In the genomic region with DNA sequence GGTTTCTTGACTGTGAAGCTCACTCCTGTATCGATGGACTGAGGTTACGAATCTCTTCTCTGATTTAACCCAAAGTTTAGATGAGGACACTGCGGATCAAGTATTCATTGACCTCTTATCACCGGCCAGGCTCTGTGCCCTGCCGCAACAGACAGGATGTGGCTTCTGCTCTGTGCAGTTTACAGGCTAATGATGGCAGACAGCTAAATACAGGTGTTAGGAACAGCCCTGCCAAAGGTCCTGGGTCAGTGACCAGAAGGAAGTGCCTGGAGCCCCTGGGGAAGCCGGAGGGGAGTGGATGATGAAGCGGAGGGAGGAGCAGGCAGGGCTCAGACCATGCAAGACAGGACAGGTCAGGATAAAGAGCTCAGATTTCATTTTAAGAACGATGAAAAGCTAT, we compare ENCODE assay signal across 11 cellular contexts. TPM values are rescaled to one million over a fixed set of nuclear protein-coding genes. Genes with fewer than 3 reads are reported as not detected.
A peak's percentile ranks its signal among the peaks of the same experiment; 100 is the strongest.
DNase-seq lines count a peak whose midpoint lies in the region; ATAC-seq and TF ChIP-seq lines count a peak whose summit lies in the region.
"Had no signal": no experiment of that assay in that cellular context is flagged by ENCODE, and none has a peak within 500 bp of the region (broad histone marks: within the 10 kb centered on the region; RNA-seq: fewer than 3 reads in every experiment).

No MANE protein-coding gene starts in this region.

- POLR2A ChIA-PET in CD4-positive, alpha-beta memory T cell (lab: Charles Lee; ENCODE audit: partially characterized antibody), result interaction anchor here (1.0 kb wide), 1 partner anchor 45 kb away, joined by 5 read pairs; the partner anchor contains the start of gene HAPSTR1

- H3K27ac Mint-ChIP-seq in CD4-positive, alpha-beta memory T cell, result peak overlapping the region in 5 of 7 donors; percentile 38 to 78 (median 67)
- H3K27ac Mint-ChIP-seq in chondrocyte (ENCODE audit: unreplicated experiment), result peak overlapping the region; percentile 17
- H3K27ac Mint-ChIP-seq: CD4-positive, CD25-positive, alpha-beta regulatory T cell had no signal

- no peak overlapping the region for H3K4me3 ChIP-seq in CD4-positive, alpha-beta memory T cell (ENCODE audit: low read length in 2 of 2)
- H3K4me3 ChIP-seq in SJCRH30, result no peak overlapping the region
- H3K4me3 ChIP-seq: transverse colon had no signal

- ATAC-seq in GM19467 (IDR thresholded peaks at IDR 0.05; ENCODE audit: unreplicated experiment) (peak; percentile 67), HG03432 (IDR thresholded peaks at IDR 0.05; ENCODE audit: unreplicated experiment) (peak; percentile 79), HG02571 (IDR thresholded peaks at IDR 0.05; ENCODE audit: unreplicated experiment) (no peak)

- H3K36me3 Mint-ChIP-seq in CD4-positive, alpha-beta memory T cell, result peaks cover 2 to 4% of the 10 kb centered on the region in 2 donors
- H3K36me3 Mint-ChIP-seq in chondrocyte (ENCODE audit: low read depth), result peaks cover 2% of the 10 kb centered on the region

- H3K27me3 ChIP-seq in CD4-positive, alpha-beta memory T cell (ENCODE audit: insufficient read depth, low read length), result no peaks in the 10 kb centered on the region
- no peaks in the 10 kb centered on the region for H3K27me3 ChIP-seq in SJCRH30
- H3K27me3 ChIP-seq: transverse colon had no signal

- no peak for TF ChIP-seq CTCF in chondrocyte (IDR thresholded peaks at IDR 0.05)

- H3K36me3 ChIP-seq in CD4-positive, alpha-beta memory T cell (ENCODE audit: insufficient read depth, low read length), result no peaks in the 10 kb centered on the region
- no peaks in the 10 kb centered on the region for H3K36me3 ChIP-seq in SJCRH30
- H3K36me3 ChIP-seq: transverse colon had no signal

- H3K9me3 Mint-ChIP-seq in CD4-positive, alpha-beta memory T cell, result peaks cover 0 to 2% (median 0%) of the 10 kb centered on the region in 8 donors
- H3K9me3 Mint-ChIP-seq in chondrocyte (ENCODE audit: low read depth), result no peaks in the 10 kb centered on the region
- H3K9me3 Mint-ChIP-seq: CD4-positive, CD25-positive, alpha-beta regulatory T cell had no signal

- intact Hi-C loops in CD4-positive, alpha-beta memory T cell (cut with micrococcal nuclease), result loop anchor here (2.0 to 10.0 kb wide), 3 partner anchors 131 to 255 kb away; no protein-coding TSS in a partner anchor

- peaks cover 0 to 2% of the 10 kb centered on the region in 2 donors for H3K27me3 Mint-ChIP-seq in CD4-positive, alpha-beta memory T cell
- no peaks in the 10 kb centered on the region for H3K27me3 Mint-ChIP-seq in chondrocyte (ENCODE audit: low read depth)

- CTCF ChIA-PET in CD4-positive, alpha-beta memory T cell (lab: Charles Lee; ENCODE audit: partially characterized antibody), result interaction anchor here (1.1 to 5.7 kb wide), 6 partner anchors 9 to 564 kb away, joined by 3 to 39 read pairs (median 3); no protein-coding TSS in a partner anchor

- no peak overlapping the region for H3K27ac ChIP-seq in CD4-positive, alpha-beta memory T cell (ENCODE audit: low read depth, low read length)
- no peak overlapping the region for H3K27ac ChIP-seq in SJCRH30
- H3K27ac ChIP-seq: transverse colon had no signal

- no peak for DNase-seq in CD4-positive, alpha-beta memory T cell
- DNase-seq in chondrocyte (ENCODE audit: low spot score) (peak; percentile 49), HuH-7 (ENCODE audit: low spot score) (no peak), DMS79 (lab: John Stamatoyannopoulos, UW) (no peak), SJCRH30 (no peak)
- DNase-seq: stimulated activated CD4-positive, alpha-beta T cell treated with anti-CD3 and anti-CD28 coated beads, Interleukin-12 subunit alpha, Interleukin-12 subunit beta, amount 100 ng/mL, for 4 hours had no signal

- peaks cover 11 to 28% (median 22%) of the 10 kb centered on the region in 4 donors for H3K4me1 Mint-ChIP-seq in CD4-positive, alpha-beta memory T cell
- H3K4me1 Mint-ChIP-seq in chondrocyte (ENCODE audit: low read depth), result peaks cover 9% of the 10 kb centered on the region

- H3K4me3 Mint-ChIP-seq in CD4-positive, alpha-beta memory T cell, result peak overlapping the region in 1 of 8 donors; percentile 42
- H3K4me3 Mint-ChIP-seq in chondrocyte (ENCODE audit: unreplicated experiment), result no peak overlapping the region

- no peaks in the 10 kb centered on the region for H3K9me3 ChIP-seq in CD4-positive, alpha-beta memory T cell (ENCODE audit: control insufficient read depth in 1 of 2, low read length in 2 of 2)
- H3K9me3 ChIP-seq in SJCRH30 (replicated peaks), result no peaks in the 10 kb centered on the region
- H3K9me3 ChIP-seq: transverse colon had no signal

- H3K4me1 ChIP-seq in CD4-positive, alpha-beta memory T cell (ENCODE audit: insufficient read depth, low read length), result peaks cover 19% of the 10 kb centered on the region
- 0 out of 2 replicates have a peak, but pooled peaks cover 7% of the 10 kb centered on the region for H3K4me1 ChIP-seq in SJCRH30

RNA-seq across cellular contexts. Expression of gene HAPSTR1, which starts 44.4 kb away (rescaled TPM):
- 10 to 100 TPM; 89.6 to 90.5 TPM for total RNA-seq in CD4-positive, alpha-beta memory T cell
- 10 to 100 TPM in 1 of 2 donors, 1 to 10 TPM in 1; 7.2 to 21.1 TPM for polyA plus RNA-seq in CD4-positive, alpha-beta memory T cell
- 82.5 to 84.3 TPM (median 83.0 TPM) in 3 replicates for total RNA-seq in chondrocyte
- 52.5 and 59.3 TPM in 2 replicates for total RNA-seq in SJCRH30 (2014; rRNA removed; shearing (Covaris generic))
